ENCODE assay signal across 22 cellular contexts in genomic region chr12:57551637-57552305, GRCh38. TPM values are rescaled to one million over a fixed set of nuclear protein-coding genes. Genes with fewer than 3 reads are reported as not detected.
A peak's percentile ranks its signal among the peaks of the same experiment; 100 is the strongest.
DNase-seq lines count a peak whose midpoint lies in the region; ATAC-seq and TF ChIP-seq lines count a peak whose summit lies in the region.
"Had no signal": no experiment of that assay in that cellular context is flagged by ENCODE, and none has a peak within 500 bp of the region (broad histone marks: within the 10 kb centered on the region; RNA-seq: fewer than 3 reads in every experiment).

No MANE protein-coding gene starts in this region.

- no peak for ATAC-seq in natural killer cell
- ATAC-seq in HG03521 (IDR thresholded peaks at IDR 0.05; ENCODE audit: unreplicated experiment), result no peak
- no peak for ATAC-seq in HG02588 (IDR thresholded peaks at IDR 0.05; ENCODE audit: unreplicated experiment)
- ATAC-seq: Right ventricle myocardium inferior had no signal

- no peak overlapping the region for H3K27ac Mint-ChIP-seq in activated CD4-positive, alpha-beta T cell treated with anti-CD3 and anti-CD28 coated beads, Interleukin-2, amount 10 ng/mL, durations not matched to agents 24 days and 14 days
- H3K27ac Mint-ChIP-seq in natural killer cell (no peak overlapping the region), type B pancreatic cell (no peak overlapping the region)
- H3K27ac Mint-ChIP-seq: activated CD4-positive, alpha-beta memory T cell treated with anti-CD3 and anti-CD28 coated beads, Interleukin-2, amount 10 ng/mL, durations not matched to agents 7 days and 5 days; IgD-negative memory B cell had no signal

- H3K36me3 Mint-ChIP-seq in activated CD4-positive, alpha-beta T cell treated with anti-CD3 and anti-CD28 coated beads, Interleukin-2, amount 10 ng/mL, durations not matched to agents 24 days and 14 days (ENCODE audit: low read depth), result no peaks in the 10 kb centered on the region
- H3K36me3 Mint-ChIP-seq in natural killer cell (no peaks in the 10 kb centered on the region), type B pancreatic cell (no peaks in the 10 kb centered on the region)
- H3K36me3 Mint-ChIP-seq: IgD-negative memory B cell had no signal

- H3K4me1 Mint-ChIP-seq in activated CD4-positive, alpha-beta T cell treated with anti-CD3 and anti-CD28 coated beads, Interleukin-2, amount 10 ng/mL, durations not matched to agents 24 days and 14 days, result peaks cover 27% of the 10 kb centered on the region
- peaks cover 9 to 17% of the 10 kb centered on the region in 2 donors for H3K4me1 Mint-ChIP-seq in natural killer cell
- peaks cover 17% of the 10 kb centered on the region for H3K4me1 Mint-ChIP-seq in type B pancreatic cell (ENCODE audit: unreplicated experiment)

- TF ChIP-seq CTCF in natural killer cell (IDR thresholded peaks at IDR 0.05) (no peak), type B pancreatic cell (conservative IDR thresholded peaks at IDR 0.05) (no peak)

- H3K27me3 Mint-ChIP-seq in activated CD4-positive, alpha-beta T cell treated with anti-CD3 and anti-CD28 coated beads, Interleukin-2, amount 10 ng/mL, durations not matched to agents 24 days and 14 days, result peaks cover 25% of the 10 kb centered on the region
- H3K27me3 Mint-ChIP-seq in natural killer cell (ENCODE audit: low read depth in 2 of 2), result peaks cover 19 to 37% of the 10 kb centered on the region in 2 donors
- H3K27me3 Mint-ChIP-seq in type B pancreatic cell, result peaks cover 71% of the 10 kb centered on the region

- DNase-seq in activated CD4-positive, alpha-beta T cell treated with anti-CD3 and anti-CD28 coated beads, Interleukin-2, amount 10 ng/mL, durations not matched to agents 24 days and 14 days, result no peak
- no peak for DNase-seq in activated CD4-positive, alpha-beta T cell treated with anti-CD3 and anti-CD28 coated beads, Interleukin-2, amount 50 U/mL, for 48 hours
- DNase-seq in natural killer cell (no peak), type B pancreatic cell (ENCODE audit: extremely low spot score, unreplicated experiment) (no peak), NCI-H82 (lab: John Stamatoyannopoulos, UW) (no peak)
- DNase-seq: activated CD4-positive, alpha-beta memory T cell treated with anti-CD3 and anti-CD28 coated beads, Interleukin-2, amount 10 ng/mL, durations not matched to agents 7 days and 5 days; activated gamma-delta T cell treated with Interleukin-2 at 50 U/mL for 16 hours; amygdala; COR-L47; DMS79; NCI-H1105; NCI-H2029; retina; small intestine; stimulated activated CD4-positive, alpha-beta T cell treated with anti-CD3 and anti-CD28 coated beads, Interleukin-2, amount 100 ng/mL, for 24 hours; upper lobe of left lung had no signal

- H3K9me3 Mint-ChIP-seq in activated CD4-positive, alpha-beta T cell treated with anti-CD3 and anti-CD28 coated beads, Interleukin-2, amount 10 ng/mL, durations not matched to agents 24 days and 14 days, result no peaks in the 10 kb centered on the region
- H3K9me3 Mint-ChIP-seq in natural killer cell (no peaks in the 10 kb centered on the region), type B pancreatic cell (no peaks in the 10 kb centered on the region)
- H3K9me3 Mint-ChIP-seq: activated CD4-positive, alpha-beta memory T cell treated with anti-CD3 and anti-CD28 coated beads, Interleukin-2, amount 10 ng/mL, durations not matched to agents 7 days and 5 days; IgD-negative memory B cell had no signal

- H3K27ac ChIP-seq in angular gyrus (ENCODE audit: low read depth, low read length), result peak overlapping the region; percentile 3
- H3K27ac ChIP-seq: cardiac muscle cell, upper lobe of left lung had no signal

- H3K4me3 Mint-ChIP-seq in activated CD4-positive, alpha-beta T cell treated with anti-CD3 and anti-CD28 coated beads, Interleukin-2, amount 10 ng/mL, durations not matched to agents 24 days and 14 days, result peak overlapping the region; percentile 14
- H3K4me3 Mint-ChIP-seq in natural killer cell (peak overlapping the region; percentile 29), type B pancreatic cell (peak overlapping the region; percentile 79)
- H3K4me3 Mint-ChIP-seq: activated CD4-positive, alpha-beta memory T cell treated with anti-CD3 and anti-CD28 coated beads, Interleukin-2, amount 10 ng/mL, durations not matched to agents 7 days and 5 days had no signal

- intact Hi-C loops in activated CD4-positive, alpha-beta T cell treated with anti-CD3 and anti-CD28 coated beads, Interleukin-2, amount 10 ng/mL, durations not matched to agents 24 days and 14 days (cut with micrococcal nuclease), result no loop called here
- intact Hi-C loops in natural killer cell (cut with micrococcal nuclease), result no loop called here

RNA-seq across cellular contexts. Expression of gene KIF5A, which starts 1.9 kb away (rescaled TPM):
- 1.8 and 2.4 TPM in 2 replicates for total RNA-seq in activated CD4-positive, alpha-beta T cell treated with anti-CD3 and anti-CD28 coated beads, Interleukin-2, amount 10 ng/mL, durations not matched to agents 24 days and 14 days
- total RNA-seq in natural killer cell (under 1 TPM; 0.09 to 0.40 (median 0.16) TPM), type B pancreatic cell (ENCODE audit: low replicate concordance) (1.4 and 4.4 TPM in 2 replicates)

RNA-seq across cellular contexts. Expression of gene DCTN2, which starts 4.8 kb away (rescaled TPM):
- total RNA-seq in activated CD4-positive, alpha-beta T cell treated with anti-CD3 and anti-CD28 coated beads, Interleukin-2, amount 10 ng/mL, durations not matched to agents 24 days and 14 days, result 78.9 and 80.9 TPM in 2 replicates
- total RNA-seq in natural killer cell (10 to 100 TPM; 65.5 to 76.5 (median 71.8) TPM), type B pancreatic cell (ENCODE audit: low replicate concordance) (119 and 126 TPM in 2 replicates)

RNA-seq across cellular contexts. Expression of gene MBD6, which starts 29.1 kb away (rescaled TPM):
- total RNA-seq in activated CD4-positive, alpha-beta T cell treated with anti-CD3 and anti-CD28 coated beads, Interleukin-2, amount 10 ng/mL, durations not matched to agents 24 days and 14 days, result 67.5 and 67.8 TPM in 2 replicates
- total RNA-seq in natural killer cell (100 to 1,000 TPM; 130 to 142 (median 139) TPM), type B pancreatic cell (ENCODE audit: low replicate concordance) (87.5 and 94.7 TPM in 2 replicates)

RNA-seq across cellular contexts. Expression of gene DDIT3, which starts 31.5 kb away (rescaled TPM):
- total RNA-seq in activated CD4-positive, alpha-beta T cell treated with anti-CD3 and anti-CD28 coated beads, Interleukin-2, amount 10 ng/mL, durations not matched to agents 24 days and 14 days, result 15.3 and 16.7 TPM in 2 replicates
- 100 to 1,000 TPM; 117 to 318 (median 182) TPM for total RNA-seq in natural killer cell
- 17.7 and 32.3 TPM in 2 replicates for total RNA-seq in type B pancreatic cell (ENCODE audit: low replicate concordance)

RNA-seq across cellular contexts. Expression of gene PIP4K2C, which starts 39.2 kb away (rescaled TPM):
- 21.5 and 23.0 TPM in 2 replicates for total RNA-seq in activated CD4-positive, alpha-beta T cell treated with anti-CD3 and anti-CD28 coated beads, Interleukin-2, amount 10 ng/mL, durations not matched to agents 24 days and 14 days
- total RNA-seq in natural killer cell (10 to 100 TPM; 41.0 to 62.9 (median 52.0) TPM), type B pancreatic cell (ENCODE audit: low replicate concordance) (27.6 and 35.6 TPM in 2 replicates)

Comparison
In these comparisons a context has a peak if more than half of its experiments do, and no peak if none do; other contexts are left out.
1. H3K4me3 Mint-ChIP-seq: peak in every context shown above with its lines; median percentile 79 in type B pancreatic cell; 29 in natural killer cell; 14 in activated CD4-positive, alpha-beta T cell treated with anti-CD3 and anti-CD28 coated beads, Interleukin-2, amount 10 ng/mL, durations not matched to agents 24 days and 14 days.